17 cellular contexts compared by ENCODE assay signal in the genomic region with DNA sequence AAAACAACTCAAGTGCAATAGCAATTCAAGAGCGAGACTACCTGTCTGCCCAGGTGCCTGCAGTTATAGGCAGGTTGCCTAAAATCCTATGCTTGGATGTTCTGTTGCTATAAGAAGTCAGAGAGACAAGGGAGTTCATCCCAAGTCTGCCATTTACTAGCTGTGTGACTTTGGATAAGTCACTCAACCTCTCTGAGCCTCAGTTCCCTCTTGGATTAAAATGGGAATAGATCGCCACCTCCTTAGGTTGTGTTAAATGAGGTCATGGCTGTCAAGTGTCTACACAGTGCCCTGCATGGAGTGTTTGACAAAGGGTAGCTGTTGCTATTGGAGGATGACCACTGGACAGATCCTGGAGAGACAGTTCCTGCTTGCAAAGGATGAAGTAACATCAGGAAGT. TPM values are rescaled to one million over a fixed set of nuclear protein-coding genes. Genes with fewer than 3 reads are reported as not detected.
DNase-seq lines count a peak whose midpoint lies in the region; ATAC-seq, FAIRE-seq and TF ChIP-seq lines count a peak whose summit lies in the region.
"Had no signal": no experiment of that assay in that cellular context is flagged by ENCODE, and none has a peak within 500 bp of the region (broad histone marks: within the 10 kb centered on the region; RNA-seq: fewer than 3 reads in every experiment).

No MANE protein-coding gene starts in this region.

- H3K36me3 Mint-ChIP-seq in activated T-cell treated with anti-CD3 and anti-CD28 coated beads, Interleukin-2, amount 50 U/mL, for 24 hours (ENCODE audit: low read depth), result peaks cover 9% of the 10 kb centered on the region
- H3K36me3 Mint-ChIP-seq in IgD-negative memory B cell, result no peaks in the 10 kb centered on the region
- no peaks in the 10 kb centered on the region for H3K36me3 Mint-ChIP-seq in neural crest cell (ENCODE audit: low read depth)

- ATAC-seq in GM12878 (no peak), GM19035 (IDR thresholded peaks at IDR 0.05; ENCODE audit: unreplicated experiment) (no peak)
- ATAC-seq: left colon, psoas muscle had no signal

- H3K27me3 ChIP-seq in GM12878 (replicated peaks in 1 of 2; ENCODE audit: control insufficient read depth in 2 of 2, insufficient read depth in 2 of 2, low read length in 1 of 2), result peaks cover 0 to 2% of the 10 kb centered on the region in 2 experiments; a peak in 1 of 4 replicates
- no peaks in the 10 kb centered on the region for H3K27me3 ChIP-seq in adrenal gland

- no peak overlapping the region for H3K4me3 ChIP-seq in GM12878
- no peak overlapping the region for H3K4me3 ChIP-seq in coronary artery
- no peak overlapping the region for H3K4me3 ChIP-seq in adrenal gland

- TF ChIP-seq POLR2A in GM12878 (IDR thresholded peaks at IDR 0.05; ENCODE audit: low read depth, low read length), result no peak
- no peak for TF ChIP-seq POLR2A in adrenal gland (IDR thresholded peaks at IDR 0.05)

- peak overlapping the region; percentile 24 for H3K27ac Mint-ChIP-seq in activated T-cell treated with anti-CD3 and anti-CD28 coated beads, Interleukin-2, amount 50 U/mL, for 24 hours
- H3K27ac Mint-ChIP-seq in IgD-negative memory B cell (peak overlapping the region in 1 of 3 donors; percentile 82), neural crest cell (ENCODE audit: unreplicated experiment) (no peak overlapping the region)

- no peaks in the 10 kb centered on the region for H3K9me3 ChIP-seq in GM12878 (replicated peaks; ENCODE audit: control insufficient read depth, insufficient read depth, low read length)
- no peaks in the 10 kb centered on the region for H3K9me3 ChIP-seq in adrenal gland (replicated peaks in 1 of 3)
- H3K9me3 ChIP-seq: psoas muscle had no signal

- CTCF ChIA-PET in GM12878 (lab: Yijun Ruan, JAX), result interaction anchor here (0.6 to 3.0 kb wide), 15 partner anchors 8 to 168 kb away, joined by 3 to 16 read pairs (median 5); a partner anchor contains a TSS

- intact Hi-C loops in GM12878 (cut with micrococcal nuclease; ENCODE audit: unreplicated experiment), result no loop called here
- intact Hi-C loops in adrenal gland (cut with DNase I), result no loop called here

- no peak overlapping the region for H3K4me2 ChIP-seq in GM12878 (ENCODE audit: control insufficient read depth, insufficient read depth)

- no peak overlapping the region for H2AFZ ChIP-seq in GM12878 (ENCODE audit: control insufficient read depth, low read depth, low read length)

- TF ChIP-seq EP300 in GM12878 (IDR thresholded peaks at IDR 0.05; ENCODE audit: borderline replicate concordance in 1 of 2, control insufficient read depth in 1 of 2, low read depth in 2 of 2, low read length in 2 of 2), result no peak

- H3K4me1 Mint-ChIP-seq in activated T-cell treated with anti-CD3 and anti-CD28 coated beads, Interleukin-2, amount 50 U/mL, for 24 hours (ENCODE audit: low read depth), result peaks cover 32% of the 10 kb centered on the region
- H3K4me1 Mint-ChIP-seq in IgD-negative memory B cell, result peaks cover 17 to 20% (median 20%) of the 10 kb centered on the region in 3 donors
- H3K4me1 Mint-ChIP-seq in neural crest cell, result peaks cover 18% of the 10 kb centered on the region

- H3K27ac ChIP-seq in GM12878 (ENCODE audit: control insufficient read depth, insufficient read depth) (no peak overlapping the region), coronary artery (no peak overlapping the region), adrenal gland (no peak overlapping the region)
- H3K27ac ChIP-seq: psoas muscle had no signal

- FAIRE-seq in GM12878 (lab: Jason Lieb, UNC), result no peak
- FAIRE-seq: endometrium had no signal

- H3K36me3 ChIP-seq in GM12878 (ENCODE audit: control insufficient read depth in 2 of 2, insufficient read depth in 2 of 2, low read length in 1 of 2) (no peaks in the 10 kb centered on the region; a peak in 1 of 4 replicates), adrenal gland (replicated peaks in 1 of 2) (no peaks in the 10 kb centered on the region)

- no peak for DNase-seq in activated T-cell treated with anti-CD3 and anti-CD28 coated beads, Interleukin-2, amount 50 U/mL, for 24 hours
- no peak for DNase-seq in activated T-cell treated with anti-CD3 and anti-CD28 coated beads, Interleukin-2, amount 50 U/mL, for 1 hour
- no peak for DNase-seq in GM12878 (ENCODE audit: low read depth, low spot score)
- DNase-seq in neural crest cell (ENCODE audit: low read depth, low spot score), result no peak
- no peak for DNase-seq in coronary artery (ENCODE audit: low spot score)
- no peak for DNase-seq in adrenal gland
- DNase-seq: cerebellar nuclear complex, foreskin fibroblast, HFFc6, KBM-7, left colon, NCI-H1436, psoas muscle, SIG-M5 had no signal

- SMC1A ChIA-PET in GM12878 (lab: Charles Lee; ENCODE audit: uncharacterized antibody, unreplicated experiment), result interaction anchor here (0.7 to 2.1 kb wide), 6 partner anchors 9 to 56 kb away, joined by 3 to 7 read pairs (median 4); a partner anchor contains a TSS

- no peaks in the 10 kb centered on the region for H3K9me3 Mint-ChIP-seq in activated T-cell treated with anti-CD3 and anti-CD28 coated beads, Interleukin-2, amount 50 U/mL, for 24 hours
- H3K9me3 Mint-ChIP-seq in IgD-negative memory B cell, result no peaks in the 10 kb centered on the region
- H3K9me3 Mint-ChIP-seq in neural crest cell, result no peaks in the 10 kb centered on the region
- H3K9me3 Mint-ChIP-seq: HFFc6 had no signal

- H3K79me2 ChIP-seq in GM12878 (ENCODE audit: control insufficient read depth, insufficient read depth, low read length), result peaks cover 23% of the 10 kb centered on the region

- no peaks in the 10 kb centered on the region; the same call in 1 of the 2 replicates for H4K20me1 ChIP-seq in GM12878 (ENCODE audit: control insufficient read depth, insufficient read depth)

- peaks cover 8% of the 10 kb centered on the region for H3K27me3 Mint-ChIP-seq in activated T-cell treated with anti-CD3 and anti-CD28 coated beads, Interleukin-2, amount 50 U/mL, for 24 hours
- H3K27me3 Mint-ChIP-seq in IgD-negative memory B cell (peaks cover 8% of the 10 kb centered on the region), neural crest cell (ENCODE audit: low read depth) (peaks cover 37% of the 10 kb centered on the region)

- peak overlapping the region; percentile 79 for H3K4me3 Mint-ChIP-seq in activated T-cell treated with anti-CD3 and anti-CD28 coated beads, Interleukin-2, amount 50 U/mL, for 24 hours
- H3K4me3 Mint-ChIP-seq in IgD-negative memory B cell, result peak overlapping the region; percentile 80 to 94 (median 88)
- peak overlapping the region; percentile 89 for H3K4me3 Mint-ChIP-seq in neural crest cell

- H3K4me1 ChIP-seq in GM12878 (ENCODE audit: control insufficient read depth, insufficient read depth, low read length) (peaks cover 9% of the 10 kb centered on the region), adrenal gland (replicated peaks in 1 of 2) (peaks cover 6 to 38% of the 10 kb centered on the region in 2 donors)

- H3K9ac ChIP-seq in GM12878 (ENCODE audit: control insufficient read depth, insufficient read depth, low read length), result no peak overlapping the region

- 97% methylated on average over 2 of the region's 2 CpGs for WGBS in GM12878 (ENCODE audit: insufficient coverage, insufficient replicate concordance, low lambda C conversion rate, missing lambda C conversion rate)
- WGBS in adrenal gland, 4 donors, result 84 to 94% (median 85%) methylated on average over 2 of the region's 2 CpGs

- POLR2A ChIA-PET in GM12878 (lab: Charles Lee), result interaction anchor here (1.3 to 2.5 kb wide), 3 partner anchors 9 to 20 kb away, joined by 6 to 8 read pairs (median 7); no protein-coding TSS in a partner anchor

- TF ChIP-seq CTCF in GM12878 (IDR thresholded peaks at IDR 0.05 in 2 of 3, conservative IDR thresholded peaks at IDR 0.05 in 1 of 3; ENCODE audit: control insufficient read depth in 2 of 3, extremely low read depth in 1 of 3, insufficient read depth in 1 of 3, low read depth in 3 of 3, low read length in 3 of 3), result no peak
- TF ChIP-seq CTCF in neural crest cell (conservative IDR thresholded peaks at IDR 0.05), result no peak
- no peak for TF ChIP-seq CTCF in coronary artery (IDR thresholded peaks at IDR 0.05)
- no peak for TF ChIP-seq CTCF in adrenal gland (IDR thresholded peaks at IDR 0.05)

- in situ Hi-C loops in GM12878 (cut with MboI), result no loop called here

- no TSS peak for BruUV-seq in GM12878 (replicated peaks; lab: Mats Ljungman, UMichigan)

- RAD21 ChIA-PET in GM12878 (lab: Charles Lee; ENCODE audit: unreplicated experiment), result interaction anchor here (1.2 to 1.5 kb wide), 4 partner anchors 8 to 54 kb away, joined by 3 to 7 read pairs (median 4); a partner anchor contains a TSS

- TF ChIP-seq RAD21 in GM12878 (IDR thresholded peaks at IDR 0.05; ENCODE audit: insufficient read depth, low read depth, low read length), result no peak

RNA-seq across cellular contexts. Expression of a gene that starts 1.3 kb away (rescaled TPM):
- polyA plus RNA-seq in IgD-negative memory B cell, result 1.2 TPM
- total RNA-seq in GM12878 (2013; cell fraction: nucleolus; rRNA removed), result 16.0 and 16.2 TPM in 2 replicates
- total RNA-seq in GM12878 (2014; rRNA removed), result 3.8 and 4.2 TPM in 2 replicates
- 4.1 and 4.5 TPM in 2 replicates for total RNA-seq in GM12878 (2014; rRNA removed; fragmentation: Illumina TruSeq; extraction: Trizol)
- 5.3 and 5.5 TPM in 2 replicates for total RNA-seq in GM12878 (2021)
- 2.3 TPM for polyA plus RNA-seq in GM12878 (2011; ENCODE audit: low read depth)
- 11.3 and 13.1 TPM in 2 replicates for polyA plus RNA-seq in GM12878 (2011; rRNA removed)
- 5.4 and 6.0 TPM in 2 replicates for polyA plus RNA-seq in GM12878 (2011; cell fraction: cytosol; rRNA removed)
- 7.8 and 11.0 TPM in 2 replicates for polyA plus RNA-seq in GM12878 (2011; cell fraction: nucleus; rRNA removed)
- 2.9 and 3.6 TPM in 2 replicates for polyA plus RNA-seq in GM12878 (2012)
- polyA plus RNA-seq in GM12878 (2014; fragmentation: Illumina TruSeq; extraction: Trizol), result 4.4 and 4.5 TPM in 2 replicates
- polyA plus RNA-seq in GM12878 (2014; fragmentation: Nextera tagmentation; extraction: Ambion mirVana), result 1 to 10 TPM in 1 of 2 experiments, under 1 TPM in 1; 0.71 to 2.2 TPM
- 3.7 and 4.5 TPM in 2 replicates for polyA plus RNA-seq in GM12878 (2014; rRNA removed)
- polyA plus RNA-seq in GM12878 (2016; fragmentation: Nextera tagmentation; extraction: Ambion mirVana), result 1 to 10 TPM; 1.6 to 2.1 TPM
- 12.4 and 14.7 TPM in 2 replicates for polyA minus RNA-seq in GM12878 (2011; rRNA and poly(A)+ RNA removed)
- polyA minus RNA-seq in GM12878 (2011; cell fraction: cytosol; rRNA and poly(A)+ RNA removed), result 3.9 and 4.5 TPM in 2 replicates
- polyA minus RNA-seq in GM12878 (2011; cell fraction: nucleus; rRNA and poly(A)+ RNA removed), result 5.9 and 7.5 TPM in 2 replicates
- total RNA-seq in neural crest cell, result 16.1 and 16.9 TPM in 2 replicates
- 1 to 10 TPM; 3.1 to 8.2 (median 6.5) TPM for total RNA-seq in adrenal gland
- polyA plus RNA-seq in adrenal gland, result 1 to 10 TPM; 1.7 to 3.4 (median 2.1) TPM

RNA-seq across cellular contexts. Expression of a gene that starts 54.3 kb away (rescaled TPM):
- polyA plus RNA-seq in IgD-negative memory B cell (13.7 TPM), GM12878 (2011; rRNA removed) (19.3 and 24.7 TPM in 2 replicates), GM12878 (2014; fragmentation: Illumina TruSeq; extraction: Trizol) (6.9 and 10.1 TPM in 2 replicates), GM12878 (2014; fragmentation: Nextera tagmentation; extraction: Ambion mirVana) (1 to 10 TPM; 2.4 to 5.3 TPM), GM12878 (2014; rRNA removed) (5.9 and 8.0 TPM in 2 replicates), GM12878 (2016; fragmentation: Nextera tagmentation; extraction: Ambion mirVana) (10 to 100 TPM; 10.2 to 10.5 TPM), adrenal gland (10 to 100 TPM in 1 of 3 donors, 1 to 10 TPM in 2; 4.5 to 21.5 (median 4.7) TPM)
- total RNA-seq in GM12878 (2013; cell fraction: nucleolus; rRNA removed), result 22.0 and 22.3 TPM in 2 replicates
- total RNA-seq in GM12878 (2014; rRNA removed) (7.4 and 8.4 TPM in 2 replicates), GM12878 (2014; rRNA removed; fragmentation: Illumina TruSeq; extraction: Trizol) (8.2 and 9.4 TPM in 2 replicates), GM12878 (2021) (12.9 and 16.4 TPM in 2 replicates), neural crest cell (14.5 and 23.0 TPM in 2 replicates), adrenal gland (10 to 100 TPM in 6 of 8 donors, 1 to 10 TPM in 2; 6.2 to 26.7 (median 12.3) TPM)
- 8.0 TPM for polyA plus RNA-seq in GM12878 (2011; ENCODE audit: low read depth)
- 6.8 and 10.4 TPM in 2 replicates for polyA plus RNA-seq in GM12878 (2011; cell fraction: cytosol; rRNA removed)
- 5.7 and 7.4 TPM in 2 replicates for polyA plus RNA-seq in GM12878 (2011; cell fraction: nucleus; rRNA removed)
- 7.6 and 10.2 TPM in 2 replicates for polyA plus RNA-seq in GM12878 (2012)
- polyA minus RNA-seq in GM12878 (2011; rRNA and poly(A)+ RNA removed), result 10.1 and 15.1 TPM in 2 replicates
- 5.7 and 15.5 TPM in 2 replicates for polyA minus RNA-seq in GM12878 (2011; cell fraction: cytosol; rRNA and poly(A)+ RNA removed)
- 3.5 and 5.3 TPM in 2 replicates for polyA minus RNA-seq in GM12878 (2011; cell fraction: nucleus; rRNA and poly(A)+ RNA removed)

RNA-seq across cellular contexts. Expression of a gene that starts 55.5 kb away (rescaled TPM):
- polyA plus RNA-seq in IgD-negative memory B cell (8.0 TPM), GM12878 (2011; rRNA removed) (5.2 and 5.5 TPM in 2 replicates), GM12878 (2014; fragmentation: Illumina TruSeq; extraction: Trizol) (2.2 and 2.3 TPM in 2 replicates), GM12878 (2014; fragmentation: Nextera tagmentation; extraction: Ambion mirVana) (under 1 TPM; 0.13 to 0.77 TPM), GM12878 (2014; rRNA removed) (3.4 and 5.6 TPM in 2 replicates), GM12878 (2016; fragmentation: Nextera tagmentation; extraction: Ambion mirVana) (1 to 10 TPM; 1.9 to 2.3 TPM), adrenal gland (1 to 10 TPM; 2.8 to 4.4 (median 3.5) TPM)
- total RNA-seq in GM12878 (2013; cell fraction: nucleolus; rRNA removed), result 36.2 and 37.8 TPM in 2 replicates
- total RNA-seq in GM12878 (2014; rRNA removed) (3.1 and 3.8 TPM in 2 replicates), GM12878 (2014; rRNA removed; fragmentation: Illumina TruSeq; extraction: Trizol) (2.3 and 3.2 TPM in 2 replicates), GM12878 (2021) (3.1 and 3.6 TPM in 2 replicates), neural crest cell (10.8 and 11.7 TPM in 2 replicates), adrenal gland (1 to 10 TPM; 3.1 to 7.8 (median 5.4) TPM)
- polyA plus RNA-seq in GM12878 (2011; ENCODE audit: low read depth), result 1.7 TPM
- polyA plus RNA-seq in GM12878 (2011; cell fraction: cytosol; rRNA removed), result 5.2 and 5.5 TPM in 2 replicates
- 26.0 and 26.1 TPM in 2 replicates for polyA plus RNA-seq in GM12878 (2011; cell fraction: nucleus; rRNA removed)
- polyA plus RNA-seq in GM12878 (2012), result 1.6 and 1.8 TPM in 2 replicates
- 4.6 and 5.1 TPM in 2 replicates for polyA minus RNA-seq in GM12878 (2011; rRNA and poly(A)+ RNA removed)
- polyA minus RNA-seq in GM12878 (2011; cell fraction: cytosol; rRNA and poly(A)+ RNA removed), result 2.1 and 2.3 TPM in 2 replicates
- polyA minus RNA-seq in GM12878 (2011; cell fraction: nucleus; rRNA and poly(A)+ RNA removed), result 7.4 and 17.2 TPM in 2 replicates
